In the genomic region with DNA sequence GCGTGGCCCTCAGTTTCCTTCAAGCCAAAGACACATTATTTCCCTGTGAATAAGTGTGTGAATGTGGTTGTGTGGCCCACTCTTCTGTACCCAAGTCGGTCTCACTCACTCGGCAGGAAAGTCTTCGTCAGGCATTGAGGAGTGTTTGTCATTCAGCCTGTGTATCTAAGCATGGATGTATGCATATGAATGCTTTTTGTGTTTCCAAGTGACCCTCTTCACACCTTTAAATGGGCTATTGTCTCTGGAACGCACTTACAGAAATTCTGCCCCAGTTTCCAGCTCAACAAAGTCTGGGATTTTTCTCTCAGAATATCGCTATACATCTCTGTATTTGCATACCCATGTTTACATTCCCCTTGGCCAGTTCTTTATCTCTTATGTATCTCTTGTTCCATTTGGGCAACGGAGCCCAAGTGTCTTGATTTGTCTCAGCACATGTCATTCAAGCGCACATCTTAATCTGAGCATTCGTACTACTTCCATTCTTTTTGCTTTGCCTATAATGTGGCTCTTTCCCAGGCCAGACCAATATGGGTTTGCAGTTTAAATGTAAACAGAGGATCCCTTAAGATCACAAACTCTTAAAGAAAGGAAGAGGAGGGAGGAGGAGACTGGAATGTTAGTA, we compare ENCODE assay signal across 1 cellular context.
TF ChIP-seq lines count a peak whose summit lies in the region.

No MANE protein-coding gene starts in this region.

TF ChIP-seq in H1, 55 proteins besides CTCF, POLR2A, EP300 and RAD21:
- peak; percentile 67 for TF ChIP-seq NANOG (IDR thresholded peaks at IDR 0.05; ENCODE audit: insufficient read depth, low read depth, low read length, poor library complexity, severe bottlenecking)
- peak; percentile 82 for TF ChIP-seq POU5F1 (IDR thresholded peaks at IDR 0.05; ENCODE audit: low read depth, low read length)
- TF ChIP-seq TAF1 (IDR thresholded peaks at IDR 0.05; ENCODE audit: low read depth, low read length), result 0 out of 2 replicates have a peak, but pooled peaks have one; percentile 22
- TF ChIP-seq RXRA (IDR thresholded peaks at IDR 0.05; ENCODE audit: insufficient read depth, low read depth, low read length), result no peak
- no peak for TF ChIP-seq SUZ12 (IDR thresholded peaks at IDR 0.05; ENCODE audit: low read length)
- TF ChIP-seq, protein P1, sequence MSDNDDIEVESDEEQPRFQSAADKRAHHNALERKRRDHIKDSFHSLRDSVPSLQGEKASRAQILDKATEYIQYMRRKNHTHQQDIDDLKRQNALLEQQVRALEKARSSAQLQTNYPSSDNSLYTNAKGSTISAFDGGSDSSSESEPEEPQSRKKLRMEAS (IDR thresholded peaks at IDR 0.05), result peak; percentile 17; the same call in 1 of the 2 replicates
- TF ChIP-seq TBP (IDR thresholded peaks at IDR 0.05; ENCODE audit: low read depth, low read length), result peak; percentile 45; the same call in 1 of the 2 replicates
- no peak for TF ChIP-seq TCF12 (IDR thresholded peaks at IDR 0.05; ENCODE audit: low read depth, low read length)
- TF ChIP-seq CHD2 (IDR thresholded peaks at IDR 0.05; ENCODE audit: low read length), result no peak
- TF ChIP-seq RBBP5 (IDR thresholded peaks at IDR 0.05; ENCODE audit: borderline replicate concordance, low read depth, low read length), result 0 out of 2 replicates have a peak, but pooled peaks have one; percentile 18
- peak; percentile 48; the same call in 1 of the 2 replicates for TF ChIP-seq POLR2AphosphoS5 (IDR thresholded peaks at IDR 0.05; ENCODE audit: low read depth, low read length)
- TF ChIP-seq RFX5 (IDR thresholded peaks at IDR 0.05; ENCODE audit: borderline replicate concordance, low read depth, low read length), result no peak
- no peak for TF ChIP-seq SIN3A (conservative IDR thresholded peaks at IDR 0.05 in 1 of 2, IDR thresholded peaks at IDR 0.05 in 1 of 2; ENCODE audit: low read depth in 1 of 2, low read length in 2 of 2)
- no peak for TF ChIP-seq SIRT6 (IDR thresholded peaks at IDR 0.05; ENCODE audit: low read length)
- no peak for TF ChIP-seq CBX8 (IDR thresholded peaks at IDR 0.05; ENCODE audit: borderline replicate concordance, low read depth, low read length)
